Comparison of ENCODE assay signal across 8 cellular contexts in the genomic region with DNA sequence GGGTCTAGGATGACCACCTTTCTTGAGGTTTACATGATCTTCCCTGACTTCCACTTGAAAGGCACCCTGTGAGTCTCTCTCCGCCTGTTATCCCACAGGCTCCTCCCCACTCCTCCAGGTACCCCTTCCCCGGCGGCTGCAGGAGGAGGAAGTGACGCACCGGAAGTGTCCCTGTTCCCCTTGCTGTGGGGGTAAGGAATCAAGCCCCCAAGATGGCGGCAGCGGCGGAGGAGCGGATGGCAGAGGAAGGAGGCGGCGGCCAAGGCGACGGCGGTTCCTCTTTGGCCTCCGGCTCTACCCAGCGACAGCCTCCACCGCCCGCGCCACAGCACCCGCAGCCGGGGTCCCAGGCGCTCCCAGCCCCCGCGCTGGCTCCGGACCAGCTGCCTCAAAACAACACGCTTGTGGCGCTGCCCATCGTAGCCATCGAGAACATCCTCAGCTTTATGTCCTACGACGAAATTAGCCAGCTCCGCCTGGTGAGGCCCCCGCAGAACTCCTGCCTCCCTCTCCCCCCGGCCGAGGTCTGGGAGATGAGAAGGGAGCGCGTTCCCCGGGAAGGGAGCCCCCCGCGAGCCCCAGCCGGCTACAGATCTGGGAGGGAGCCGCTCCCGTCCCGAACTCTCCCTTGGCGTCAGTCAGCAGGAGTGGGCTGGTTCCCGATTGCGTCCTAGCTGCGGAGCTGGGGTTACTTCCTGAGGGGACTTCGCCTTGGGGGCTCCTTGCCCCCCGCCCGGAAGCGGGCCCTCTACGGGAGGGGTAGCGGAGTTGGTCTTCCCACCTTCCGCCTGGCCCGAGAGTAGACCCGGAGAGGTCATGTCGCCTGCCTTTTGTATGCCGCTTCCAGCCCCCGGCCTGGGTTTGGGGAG. TPM values are rescaled to one million over a fixed set of nuclear protein-coding genes. Genes with fewer than 3 reads are reported as not detected.
DNase-seq lines count a peak whose midpoint lies in the region; ATAC-seq and TF ChIP-seq lines count a peak whose summit lies in the region.

A gene with protein sequence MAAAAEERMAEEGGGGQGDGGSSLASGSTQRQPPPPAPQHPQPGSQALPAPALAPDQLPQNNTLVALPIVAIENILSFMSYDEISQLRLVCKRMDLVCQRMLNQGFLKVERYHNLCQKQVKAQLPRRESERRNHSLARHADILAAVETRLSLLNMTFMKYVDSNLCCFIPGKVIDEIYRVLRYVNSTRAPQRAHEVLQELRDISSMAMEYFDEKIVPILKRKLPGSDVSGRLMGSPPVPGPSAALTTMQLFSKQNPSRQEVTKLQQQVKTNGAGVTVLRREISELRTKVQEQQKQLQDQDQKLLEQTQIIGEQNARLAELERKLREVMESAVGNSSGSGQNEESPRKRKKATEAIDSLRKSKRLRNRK (plus strand): TSS at position 194 of the 869 bp plus-strand sequence. CDS start 19 bp downstream, at position 213.

- DNase-seq in GM10248 (ENCODE audit: extremely low spot score) = peak; percentile 95
- DNase-seq in NCI-H1105 (lab: John Stamatoyannopoulos, UW) = peak; percentile 98
- peak; percentile 98 for DNase-seq in SKM-1 treated with dmso at 0.1 percent for 144 hours (lab: John Stamatoyannopoulos, UW; ENCODE audit: unreplicated experiment)
- peak; percentile 94 for DNase-seq in glomerular visceral epithelial cell (ENCODE audit: extremely low spot score)
- peak; percentile 83 for DNase-seq in omental fat pad (ENCODE audit: low spot score)
- peak; percentile 98 for DNase-seq in testis

- H3K4me3 ChIP-seq in testis = peak within 1 kb of the TSS; percentile 75 to 86

- no peaks in the 10 kb centered on the region for H3K36me3 Mint-ChIP-seq in activated naive CD8-positive, alpha-beta T cell

- peaks cover 1% of the 10 kb centered on the region for H3K27me3 Mint-ChIP-seq in activated naive CD8-positive, alpha-beta T cell

- TF ChIP-seq CTCF in GM10248 (IDR thresholded peaks at IDR 0.05; ENCODE audit: control extremely low read depth, extremely low read depth, low read depth, missing control alignments) (no peak), omental fat pad (IDR thresholded peaks at IDR 0.05) (no peak), testis (IDR thresholded peaks at IDR 0.05) (no peak)

- peak within 1 kb of the TSS; percentile 91 for H3K4me3 Mint-ChIP-seq in activated naive CD8-positive, alpha-beta T cell

- peak; percentile 78 for TF ChIP-seq POLR2A in testis (IDR thresholded peaks at IDR 0.05)

- 0 to 1% methylated on average over 21 to 55 of the region's 60 CpGs for WGBS in testis, 2 donors

- H3K27ac Mint-ChIP-seq in activated naive CD8-positive, alpha-beta T cell = peak within 1 kb of the TSS; percentile 93

- no peaks in the 10 kb centered on the region for H3K9me3 ChIP-seq in testis

- intact Hi-C loops in testis (cut with DNase I; ENCODE audit: low total_unique reads) = no loop called here

- peak within 1 kb of the TSS; percentile 86 for H3K27ac ChIP-seq in testis

- no peaks in the 10 kb centered on the region for H3K36me3 ChIP-seq in testis (ENCODE audit: low read depth, missing control alignments)

- peaks cover 28% of the 10 kb centered on the region for H3K4me1 Mint-ChIP-seq in activated naive CD8-positive, alpha-beta T cell (ENCODE audit: low read depth)

- CTCF ChIA-PET in GM10248 (lab: Yijun Ruan, JAX) = interaction anchor here (1.0 to 5.6 kb wide), 3 partner anchors 10 to 343 kb away, joined by 5 to 47 read pairs (median 7); no protein-coding TSS in a partner anchor

- POLR2A ChIA-PET in GM10248 (lab: Yijun Ruan, JAX) = no interaction called here

- H3K9me3 Mint-ChIP-seq in activated naive CD8-positive, alpha-beta T cell (ENCODE audit: low read depth) = no peaks in the 10 kb centered on the region

- H3K27me3 ChIP-seq in testis = no peaks in the 10 kb centered on the region

- peaks cover 17% of the 10 kb centered on the region for H3K4me1 ChIP-seq in testis

- ATAC-seq in HG02623 (IDR thresholded peaks at IDR 0.05; ENCODE audit: unreplicated experiment) (peak; percentile 97), omental fat pad (ENCODE audit: low FRiP score) (peak; percentile 98)

RNA-seq across cellular contexts. Expression of the gene that starts here (rescaled TPM):
- total RNA-seq in omental fat pad (10 to 100 TPM; 24.9 to 32.7 (median 27.6) TPM), testis (10 to 100 TPM; 29.6 to 43.7 TPM)
- 23.7 TPM for polyA plus RNA-seq in testis (ENCODE audit: insufficient read depth, low read depth, low replicate concordance)

Comparison
In these comparisons a context has a peak if more than half of its experiments do, and no peak if none do; other contexts are left out.
1. Peak in every context shown above with its lines: DNase-seq, ATAC-seq, H3K4me3 ChIP-seq and H3K27ac ChIP-seq.